1 cellular context compared by ENCODE assay signal in the genomic region with DNA sequence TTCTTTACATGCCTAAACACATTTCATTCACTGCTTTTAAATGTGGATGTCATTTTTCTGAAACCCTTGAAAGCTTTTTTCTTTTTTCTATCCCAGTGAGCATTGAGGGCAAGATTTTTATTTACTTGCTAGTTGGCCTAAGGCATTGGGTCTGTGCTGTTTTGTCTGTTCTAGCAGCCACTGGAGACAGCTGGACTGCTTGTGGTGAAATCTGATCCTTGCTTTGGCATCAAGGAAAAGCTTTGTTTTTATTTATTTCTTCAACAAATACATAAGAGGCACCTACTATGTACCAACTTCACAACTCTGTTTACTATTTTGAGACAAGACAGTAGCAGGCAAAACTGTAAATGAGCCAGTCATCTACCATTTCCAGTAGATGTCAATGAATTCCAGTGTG.
TF ChIP-seq lines count a peak whose summit lies in the region.

No MANE protein-coding gene starts in this region.

TF ChIP-seq in SK-N-SH treated with all-trans-retinoic acid at 6 μM for 48 hours, 23 proteins besides CTCF, POLR2A, EP300 and RAD21 (continued from another document):
- TF ChIP-seq, protein P1, sequence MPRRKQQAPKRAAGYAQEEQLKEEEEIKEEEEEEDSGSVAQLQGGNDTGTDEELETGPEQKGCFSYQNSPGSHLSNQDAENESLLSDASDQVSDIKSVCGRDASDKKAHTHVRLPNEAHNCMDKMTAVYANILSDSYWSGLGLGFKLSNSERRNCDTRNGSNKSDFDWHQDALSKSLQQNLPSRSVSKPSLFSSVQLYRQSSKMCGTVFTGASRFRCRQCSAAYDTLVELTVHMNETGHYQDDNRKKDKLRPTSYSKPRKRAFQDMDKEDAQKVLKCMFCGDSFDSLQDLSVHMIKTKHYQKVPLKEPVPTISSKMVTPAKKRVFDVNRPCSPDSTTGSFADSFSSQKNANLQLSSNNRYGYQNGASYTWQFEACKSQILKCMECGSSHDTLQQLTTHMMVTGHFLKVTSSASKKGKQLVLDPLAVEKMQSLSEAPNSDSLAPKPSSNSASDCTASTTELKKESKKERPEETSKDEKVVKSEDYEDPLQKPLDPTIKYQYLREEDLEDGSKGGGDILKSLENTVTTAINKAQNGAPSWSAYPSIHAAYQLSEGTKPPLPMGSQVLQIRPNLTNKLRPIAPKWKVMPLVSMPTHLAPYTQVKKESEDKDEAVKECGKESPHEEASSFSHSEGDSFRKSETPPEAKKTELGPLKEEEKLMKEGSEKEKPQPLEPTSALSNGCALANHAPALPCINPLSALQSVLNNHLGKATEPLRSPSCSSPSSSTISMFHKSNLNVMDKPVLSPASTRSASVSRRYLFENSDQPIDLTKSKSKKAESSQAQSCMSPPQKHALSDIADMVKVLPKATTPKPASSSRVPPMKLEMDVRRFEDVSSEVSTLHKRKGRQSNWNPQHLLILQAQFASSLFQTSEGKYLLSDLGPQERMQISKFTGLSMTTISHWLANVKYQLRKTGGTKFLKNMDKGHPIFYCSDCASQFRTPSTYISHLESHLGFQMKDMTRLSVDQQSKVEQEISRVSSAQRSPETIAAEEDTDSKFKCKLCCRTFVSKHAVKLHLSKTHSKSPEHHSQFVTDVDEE (CRISPR knock-in tag; IDR thresholded peaks at IDR 0.05), result no peak
- TF ChIP-seq, protein P2, sequence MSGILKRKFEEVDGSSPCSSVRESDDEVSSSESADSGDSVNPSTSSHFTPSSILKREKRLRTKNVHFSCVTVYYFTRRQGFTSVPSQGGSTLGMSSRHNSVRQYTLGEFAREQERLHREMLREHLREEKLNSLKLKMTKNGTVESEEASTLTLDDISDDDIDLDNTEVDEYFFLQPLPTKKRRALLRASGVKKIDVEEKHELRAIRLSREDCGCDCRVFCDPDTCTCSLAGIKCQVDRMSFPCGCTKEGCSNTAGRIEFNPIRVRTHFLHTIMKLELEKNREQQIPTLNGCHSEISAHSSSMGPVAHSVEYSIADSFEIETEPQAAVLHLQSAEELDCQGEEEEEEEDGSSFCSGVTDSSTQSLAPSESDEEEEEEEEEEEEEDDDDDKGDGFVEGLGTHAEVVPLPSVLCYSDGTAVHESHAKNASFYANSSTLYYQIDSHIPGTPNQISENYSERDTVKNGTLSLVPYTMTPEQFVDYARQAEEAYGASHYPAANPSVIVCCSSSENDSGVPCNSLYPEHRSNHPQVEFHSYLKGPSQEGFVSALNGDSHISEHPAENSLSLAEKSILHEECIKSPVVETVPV (CRISPR knock-in tag; IDR thresholded peaks at IDR 0.05), result no peak
TF ChIP-seq in SK-N-SH treated with all-trans-retinoic acid at 6 μM for 48 hours: peak in this region for 0.
